8 cellular contexts compared by ENCODE assay signal in genomic region chr17:74368341-74369152, GRCh38. TPM values are rescaled to one million over a fixed set of nuclear protein-coding genes. Genes with fewer than 3 reads are reported as not detected.
DNase-seq lines count a peak whose midpoint lies in the region; ATAC-seq, FAIRE-seq and TF ChIP-seq lines count a peak whose summit lies in the region.

No MANE protein-coding gene starts in this region.

- H3K4me1 Mint-ChIP-seq in activated CD8-positive, alpha-beta memory T cell treated with anti-CD3 and anti-CD28 coated beads, Interleukin-2, amount 10 ng/mL, durations not matched to agents 7 days and 5 days = peaks cover 12% of the 10 kb centered on the region

- H3K56ac ChIP-seq in H1 (replicated peaks; ENCODE audit: insufficient read length, low read depth, low read length) = no peak overlapping the region

- no peak overlapping the region; the same call in 1 of the 2 replicates for H2BK15ac ChIP-seq in H1 (ENCODE audit: low read length)

- H2BK20ac ChIP-seq in H1 (ENCODE audit: low read length) = peak overlapping the region; percentile 18; the same call in 1 of the 2 replicates

- H3K4me3 Mint-ChIP-seq in activated CD8-positive, alpha-beta memory T cell treated with anti-CD3 and anti-CD28 coated beads, Interleukin-2, amount 10 ng/mL, durations not matched to agents 7 days and 5 days = no peak overlapping the region

- H4K5ac ChIP-seq in H1 (ENCODE audit: insufficient read length, low read depth, low read length) = no peak overlapping the region

- 68% methylated on average over 14 of the region's 14 CpGs; no CpG with 5 or more reads in 1 of the 2 experiments for WGBS in H1 (ENCODE audit: extremely low coverage in 1 of 2, insufficient coverage in 1 of 2, insufficient read length in 1 of 2, insufficient replicate concordance in 2 of 2, low coverage in 1 of 2, low lambda C conversion rate in 2 of 2, missing lambda C conversion rate in 1 of 2), 2 experiments

- intact Hi-C loops in mucosa of descending colon (cut with DNase I, micrococcal nuclease) = no loop called here

- CTCF ChIA-PET in AG04449 (lab: Yijun Ruan, JAX) = interaction anchor here (0.9 to 9.4 kb wide), 29 partner anchors 9 to 535 kb away, joined by 3 to 79 read pairs (median 4); no protein-coding TSS in a partner anchor
- CTCF ChIA-PET in activated CD8-positive, alpha-beta memory T cell treated with anti-CD3 and anti-CD28 coated beads, Interleukin-2, amount 10 ng/mL, durations not matched to agents 7 days and 5 days (lab: Charles Lee) = interaction anchor here (0.6 to 5.3 kb wide), 55 partner anchors 7 to 494 kb away, joined by 3 to 109 read pairs (median 5); partner anchors contain the start of genes BTBD17, CD300H, CD300LB and TTYH2
- CTCF ChIA-PET in H1 (lab: Charles Lee; ENCODE audit: partially characterized antibody) = interaction anchor here (0.6 to 9.2 kb wide), 77 partner anchors 8 to 470 kb away, joined by 3 to 106 read pairs (median 5); partner anchors contain the start of genes CD300A and DNAI2

- H3K27ac ChIP-seq in H1 (ENCODE audit: low read depth, low read length) = no peak overlapping the region

- no peak overlapping the region for H3K27ac Mint-ChIP-seq in activated CD8-positive, alpha-beta memory T cell treated with anti-CD3 and anti-CD28 coated beads, Interleukin-2, amount 10 ng/mL, durations not matched to agents 7 days and 5 days

- no peak overlapping the region for H3K4me2 ChIP-seq in H1 (ENCODE audit: insufficient read depth in 1 of 2, low read depth in 2 of 2, low read length in 2 of 2)

- H3K9ac ChIP-seq in H1 (replicated peaks in 1 of 4; ENCODE audit: extremely low read depth in 1 of 4, low read depth in 3 of 4, low read length in 3 of 4) = no peak overlapping the region

- POLR2A ChIA-PET in AG04449 (lab: Yijun Ruan, JAX) = no interaction called here
- POLR2A ChIA-PET in H1 (lab: Charles Lee; ENCODE audit: partially characterized antibody) = interaction anchor here (1.2 kb wide), 1 partner anchor 11 kb away, joined by 6 read pairs; no protein-coding TSS in a partner anchor

- H3K23me2 ChIP-seq in H1 (ENCODE audit: low read depth, low read length) = no peaks in the 10 kb centered on the region; the same call in 1 of the 2 replicates

- H2AFZ ChIP-seq in H1 (ENCODE audit: low read length) = no peak overlapping the region

- no peaks in the 10 kb centered on the region for H3K79me1 ChIP-seq in H1 (ENCODE audit: low read depth, low read length)

- H4K8ac ChIP-seq in H1 (ENCODE audit: extremely low read depth, insufficient read depth, low read length) = peak overlapping the region; percentile 57; the same call in 1 of the 2 replicates

- H3K9me3 ChIP-seq in H1 (ENCODE audit: insufficient read depth in 2 of 2, low read depth in 1 of 2, low read length in 1 of 2) (peaks cover 0 to 8% of the 10 kb centered on the region in 2 experiments; a peak in 1 of 4 replicates), mucosa of descending colon (no peaks in the 10 kb centered on the region)

- no peak overlapping the region; the same call in 1 of the 2 replicates for H2BK12ac ChIP-seq in H1 (ENCODE audit: low read depth, low read length)

- peak overlapping the region; percentile 7 for H3K18ac ChIP-seq in H1 (ENCODE audit: extremely low read depth, low read length)

- TF ChIP-seq EP300 in H1 (IDR thresholded peaks at IDR 0.05; ENCODE audit: borderline replicate concordance in 1 of 2, low read depth in 2 of 2, low read length in 2 of 2) = no peak

- ATAC-seq in GM18867 (IDR thresholded peaks at IDR 0.05; ENCODE audit: unreplicated experiment) = peak; percentile 53
- ATAC-seq in activated CD8-positive, alpha-beta memory T cell treated with anti-CD3 and anti-CD28 coated beads, Interleukin-2, amount 10 ng/mL, durations not matched to agents 7 days and 5 days = peak; percentile 75
- peak; percentile 92 for ATAC-seq in mucosa of descending colon

- H3K36me3 Mint-ChIP-seq in activated CD8-positive, alpha-beta memory T cell treated with anti-CD3 and anti-CD28 coated beads, Interleukin-2, amount 10 ng/mL, durations not matched to agents 7 days and 5 days = no peaks in the 10 kb centered on the region

- no peaks in the 10 kb centered on the region for H4K20me1 ChIP-seq in H1 (replicated peaks in 1 of 2; ENCODE audit: control insufficient read depth in 1 of 2, insufficient read depth in 2 of 2, low read length in 2 of 2)

- DNase-seq in AG04449 (ENCODE audit: low read depth, low spot score) = no peak
- DNase-seq in NCI-H524 treated with DMSO at 0.1 percent for 48 hours (lab: John Stamatoyannopoulos, UW) = peak; percentile 35
- DNase-seq in activated CD8-positive, alpha-beta memory T cell treated with anti-CD3 and anti-CD28 coated beads, Interleukin-2, amount 10 ng/mL, durations not matched to agents 7 days and 5 days = peak; percentile 78
- peak in 1 of 2 experiments; percentile 90 for DNase-seq in H1 (ENCODE audit: low read depth in 1 of 2, low spot score in 2 of 2)
- DNase-seq in mucosa of descending colon = peak in 2 of 3 donors; percentile 84 to 88
- peak; percentile 33 to 61 for DNase-seq in stimulated activated CD8-positive, alpha-beta memory T cell treated with anti-CD3 and anti-CD28 coated beads, Interleukin-4, amount 100 ng/mL, for 1 hour (ENCODE audit: low read depth in 2 of 2, low spot score in 1 of 2)
- DNase-seq in GOT3 (lab: John Stamatoyannopoulos, UW) = no peak

- H3K9me3 Mint-ChIP-seq in activated CD8-positive, alpha-beta memory T cell treated with anti-CD3 and anti-CD28 coated beads, Interleukin-2, amount 10 ng/mL, durations not matched to agents 7 days and 5 days (ENCODE audit: low read depth) = no peaks in the 10 kb centered on the region

- H3K4me3 ChIP-seq in AG04449 (ENCODE audit: low read depth, low read length) = no peak overlapping the region
- H3K4me3 ChIP-seq in H1 (ENCODE audit: extremely low read depth in 1 of 4, insufficient read depth in 2 of 4, low read depth in 3 of 4, low read length in 4 of 4) = no peak overlapping the region
- H3K4me3 ChIP-seq in mucosa of descending colon = no peak overlapping the region

- TF ChIP-seq RAD21 in H1 (IDR thresholded peaks at IDR 0.05 in 1 of 2, conservative IDR thresholded peaks at IDR 0.05 in 1 of 2; ENCODE audit: low read depth in 2 of 2, low read length in 2 of 2) = peak; percentile 75 to 81

- no peak overlapping the region for H2BK5ac ChIP-seq in H1 (ENCODE audit: low read depth, low read length)

- H3K27me3 ChIP-seq in H1 (replicated peaks in 1 of 4; ENCODE audit: control insufficient read depth in 3 of 4, extremely low read depth in 1 of 4, insufficient read depth in 3 of 4, low read length in 3 of 4) = no peaks in the 10 kb centered on the region; a peak in 3 of 7 replicates

- H3K23ac ChIP-seq in H1 (ENCODE audit: insufficient read length) = no peak overlapping the region

- H3K14ac ChIP-seq in H1 (ENCODE audit: insufficient read length) = no peak overlapping the region

- peak overlapping the region; percentile 37 for H3K4ac ChIP-seq in H1 (replicated peaks; ENCODE audit: insufficient read length, low read depth, low read length)

- H3K36me3 ChIP-seq in H1 (ENCODE audit: control insufficient read depth in 2 of 4, insufficient read depth in 4 of 4, low read length in 3 of 4) (no peaks in the 10 kb centered on the region), mucosa of descending colon (ENCODE audit: low read depth) (no peaks in the 10 kb centered on the region)

- H2BK120ac ChIP-seq in H1 (replicated peaks; ENCODE audit: low read depth, low read length) = no peak overlapping the region

- TF ChIP-seq CTCF in AG04449 (IDR thresholded peaks at IDR 0.05; ENCODE audit: insufficient read depth, low read length, missing control alignments) (peak; percentile 92), H1 (IDR thresholded peaks at IDR 0.05; ENCODE audit: control extremely low read depth in 1 of 3, insufficient read depth in 1 of 3, low read depth in 1 of 3, low read length in 3 of 3) (peak; percentile 89 to 96 (median 89)), mucosa of descending colon (IDR thresholded peaks at IDR 0.05) (peak; percentile 75)

- H3K27me3 Mint-ChIP-seq in activated CD8-positive, alpha-beta memory T cell treated with anti-CD3 and anti-CD28 coated beads, Interleukin-2, amount 10 ng/mL, durations not matched to agents 7 days and 5 days = no peaks in the 10 kb centered on the region

- H4K91ac ChIP-seq in H1 (replicated peaks; ENCODE audit: insufficient read length, low read length) = no peak overlapping the region

- peaks cover 0 to 12% (median 7%) of the 10 kb centered on the region in 4 experiments; a peak in 6 of 7 replicates for H3K4me1 ChIP-seq in H1 (replicated peaks in 1 of 4; ENCODE audit: control insufficient read depth in 3 of 4, insufficient read depth in 4 of 4, low read length in 3 of 4)
- H3K4me1 ChIP-seq in mucosa of descending colon (ENCODE audit: low read depth) = peaks cover 10% of the 10 kb centered on the region

- no peak for FAIRE-seq in H1 (lab: Jason Lieb, UNC)

- TF ChIP-seq POLR2A in H1 (IDR thresholded peaks at IDR 0.05; ENCODE audit: control extremely low read depth in 1 of 2, low read depth in 2 of 2, low read length in 2 of 2) = no peak

- no peak overlapping the region for H2AK5ac ChIP-seq in H1 (ENCODE audit: low read depth, low read length)

- H3K79me2 ChIP-seq in H1 (ENCODE audit: control insufficient read depth in 1 of 2, insufficient read depth in 2 of 2, low read length in 2 of 2) = no peaks in the 10 kb centered on the region

RNA-seq across cellular contexts. Expression of gene GPR142, which starts 1.2 kb away (rescaled TPM):
- not detected for total RNA-seq in activated CD8-positive, alpha-beta memory T cell treated with anti-CD3 and anti-CD28 coated beads, Interleukin-2, amount 10 ng/mL, durations not matched to agents 7 days and 5 days
- total RNA-seq in H1 (2021; fragmentation: NEBNext Ultra II Directional; extraction: Animal tissue kit (Norgen Biotek cat#: 25700)) = not detected in 2 replicates
- polyA plus RNA-seq in H1 (2011; rRNA removed) = 0.05 and 0.11 TPM in 2 replicates
- 0.13 TPM for polyA plus RNA-seq in H1 (2011; cell fraction: cytosol; rRNA removed)
- polyA plus RNA-seq in H1 (2011; cell fraction: nucleus; rRNA removed) = 0.17 TPM
- 0.11 TPM in 1 of 4 replicates, not detected in the others for polyA plus RNA-seq in H1 (2012, experiment 1 of 2)
- not detected for polyA plus RNA-seq in H1 (2012, experiment 2 of 2)
- not detected for polyA plus RNA-seq in H1 (2013, experiment 1 of 2)
- not detected for polyA plus RNA-seq in H1 (2013, experiment 2 of 2)
- polyA minus RNA-seq in H1 (2011; rRNA and poly(A)+ RNA removed) = 0.20 TPM in 1 of 2 replicates, not detected in the other
- not detected for polyA minus RNA-seq in H1 (2011; cell fraction: cytosol; rRNA and poly(A)+ RNA removed)
- not detected for polyA minus RNA-seq in H1 (2011; cell fraction: nucleus; rRNA and poly(A)+ RNA removed)
- total RNA-seq in mucosa of descending colon = under 1 TPM in 1 of 3 donors, not detected in 2; 0.17 TPM

RNA-seq across cellular contexts. Expression of gene BTBD17, which starts 6.9 kb away (rescaled TPM):
- not detected for total RNA-seq in activated CD8-positive, alpha-beta memory T cell treated with anti-CD3 and anti-CD28 coated beads, Interleukin-2, amount 10 ng/mL, durations not matched to agents 7 days and 5 days
- total RNA-seq in H1 (2021; fragmentation: NEBNext Ultra II Directional; extraction: Animal tissue kit (Norgen Biotek cat#: 25700)) = 7.0 and 7.8 TPM in 2 replicates
- polyA plus RNA-seq in H1 (2011; rRNA removed) = 14.8 and 17.0 TPM in 2 replicates
- 12.3 TPM for polyA plus RNA-seq in H1 (2011; cell fraction: cytosol; rRNA removed)
- polyA plus RNA-seq in H1 (2011; cell fraction: nucleus; rRNA removed) = 9.5 TPM
- 4.6 to 11.2 TPM (median 8.7 TPM) in 4 replicates for polyA plus RNA-seq in H1 (2012, experiment 1 of 2)
- polyA plus RNA-seq in H1 (2012, experiment 2 of 2) = 6.9 TPM
- 7.9 TPM for polyA plus RNA-seq in H1 (2013, experiment 1 of 2)
- 8.0 TPM for polyA plus RNA-seq in H1 (2013, experiment 2 of 2)
- polyA minus RNA-seq in H1 (2011; rRNA and poly(A)+ RNA removed) = 1.8 and 3.4 TPM in 2 replicates
- polyA minus RNA-seq in H1 (2011; cell fraction: cytosol; rRNA and poly(A)+ RNA removed) = 8.6 TPM
- 9.2 TPM for polyA minus RNA-seq in H1 (2011; cell fraction: nucleus; rRNA and poly(A)+ RNA removed)
- total RNA-seq in mucosa of descending colon = under 1 TPM in 1 of 3 donors, not detected in 2; 0.17 TPM

RNA-seq across cellular contexts. Expression of gene KIF19, which starts 42.5 kb away (rescaled TPM):
- total RNA-seq in activated CD8-positive, alpha-beta memory T cell treated with anti-CD3 and anti-CD28 coated beads, Interleukin-2, amount 10 ng/mL, durations not matched to agents 7 days and 5 days = 1 to 10 TPM in 1 of 2 experiments, under 1 TPM in 1; 0.42 to 1.6 TPM
- 0.36 and 0.52 TPM in 2 replicates for total RNA-seq in H1 (2021; fragmentation: NEBNext Ultra II Directional; extraction: Animal tissue kit (Norgen Biotek cat#: 25700))
- 0.77 and 1.4 TPM in 2 replicates for polyA plus RNA-seq in H1 (2011; rRNA removed)
- 1.1 TPM for polyA plus RNA-seq in H1 (2011; cell fraction: cytosol; rRNA removed)
- 2.4 TPM for polyA plus RNA-seq in H1 (2011; cell fraction: nucleus; rRNA removed)
- polyA plus RNA-seq in H1 (2012, experiment 1 of 2) = 0.29 to 0.87 TPM (median 0.66 TPM) in 4 replicates
- polyA plus RNA-seq in H1 (2012, experiment 2 of 2) = 0.20 TPM
- polyA plus RNA-seq in H1 (2013, experiment 1 of 2) = 0.18 TPM
- polyA plus RNA-seq in H1 (2013, experiment 2 of 2) = 0.22 TPM
- 0.79 and 1.0 TPM in 2 replicates for polyA minus RNA-seq in H1 (2011; rRNA and poly(A)+ RNA removed)
- 0.73 TPM for polyA minus RNA-seq in H1 (2011; cell fraction: cytosol; rRNA and poly(A)+ RNA removed)
- 1.7 TPM for polyA minus RNA-seq in H1 (2011; cell fraction: nucleus; rRNA and poly(A)+ RNA removed)
- total RNA-seq in mucosa of descending colon = 1 to 10 TPM in 2 of 3 donors, under 1 TPM in 1; 0.73 to 7.4 (median 2.4) TPM

Comparison
In these comparisons a context has a peak if more than half of its experiments do, and no peak if none do; other contexts are left out.
1. DNase-seq: peak in NCI-H524 treated with DMSO at 0.1 percent for 48 hours (single experiment), activated CD8-positive, alpha-beta memory T cell treated with anti-CD3 and anti-CD28 coated beads, Interleukin-2, amount 10 ng/mL, durations not matched to agents 7 days and 5 days (single experiment), mucosa of descending colon (2 of 3) and stimulated activated CD8-positive, alpha-beta memory T cell treated with anti-CD3 and anti-CD28 coated beads, Interleukin-4, amount 100 ng/mL, for 1 hour (2 of 2); none in AG04449 (single experiment) and GOT3 (single experiment).
2. Peak in every context shown above with its lines, with median percentiles within 50 percentile points of each other: CTCF ChIP-seq and ATAC-seq.